ENCODE assay signal across 13 cellular contexts in the genomic region with DNA sequence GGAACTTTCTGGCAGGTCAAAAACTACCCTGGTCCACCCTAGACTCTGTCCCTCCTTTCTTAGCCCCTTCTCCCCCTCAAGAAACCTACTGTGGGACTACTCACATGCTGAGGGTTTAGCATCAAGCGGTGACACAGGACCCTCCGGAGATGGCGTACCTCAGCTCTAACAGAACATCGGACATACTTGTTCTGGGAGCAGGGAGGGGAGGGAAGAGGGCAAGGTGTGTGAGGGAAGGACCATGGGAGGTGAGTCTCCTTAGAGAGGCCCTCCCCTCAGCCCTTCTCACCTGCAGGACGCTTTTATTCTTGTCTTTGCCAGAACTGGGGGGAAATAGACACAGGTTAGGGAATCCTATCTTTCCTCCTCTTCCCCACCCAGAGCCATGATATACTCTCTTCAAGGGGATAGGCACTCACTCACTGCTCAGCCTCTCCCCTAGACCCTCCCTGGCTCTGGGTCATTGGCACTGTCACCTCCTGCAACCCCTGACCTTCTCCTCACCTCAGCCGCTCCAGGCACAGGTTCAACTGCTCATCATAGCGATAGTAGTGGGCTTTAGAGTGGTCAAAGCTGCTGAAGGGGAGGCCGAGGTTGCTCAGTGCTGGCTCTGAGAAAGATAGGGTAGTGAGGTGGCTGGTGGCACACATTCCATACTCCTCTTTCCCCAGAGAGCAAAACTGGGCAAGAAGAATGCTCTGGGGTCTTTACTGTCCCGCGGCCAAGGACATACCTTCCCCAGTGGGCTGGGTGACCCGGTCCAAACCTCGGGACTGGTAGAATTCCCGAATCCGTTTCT. TPM values are rescaled to one million over a fixed set of nuclear protein-coding genes. Genes with fewer than 3 reads are reported as not detected.
DNase-seq lines count a peak whose midpoint lies in the region; ATAC-seq and TF ChIP-seq lines count a peak whose summit lies in the region.
"Had no signal": no experiment of that assay in that cellular context is flagged by ENCODE, and none has a peak within 500 bp of the region (broad histone marks: within the 10 kb centered on the region; RNA-seq: fewer than 3 reads in every experiment).

No MANE protein-coding gene starts in this region.

- H2BK5ac ChIP-seq in neuronal stem cell (ENCODE audit: low read length), result no peak overlapping the region

- H4K20me1 ChIP-seq in GM23248 (ENCODE audit: insufficient read depth) (no peaks in the 10 kb centered on the region), smooth muscle cell (ENCODE audit: low read depth) (peaks cover 4% of the 10 kb centered on the region)

- in situ Hi-C loops in GM23248 (cut with MboI), result no loop called here

- H3K4me3 ChIP-seq in GM23248 (peak overlapping the region; percentile 90), foreskin fibroblast (ENCODE audit: low read depth in 1 of 2, low read length in 2 of 2) (peak overlapping the region; percentile 30 to 44), smooth muscle cell (peak overlapping the region; percentile 86), tibial artery (no peak overlapping the region), neuronal stem cell (ENCODE audit: low read length in 2 of 2) (no peak overlapping the region)

- no peak overlapping the region for H4K8ac ChIP-seq in neuronal stem cell (ENCODE audit: low read depth, low read length)

- ATAC-seq in HG02970 (IDR thresholded peaks at IDR 0.05; ENCODE audit: low FRiP score, unreplicated experiment), result no peak
- ATAC-seq: left ventricle myocardium superior; stimulated activated naive CD8-positive, alpha-beta T cell treated with anti-CD3 and anti-CD28 coated beads, Interleukin-15, Interleukin-2, amounts not matched to agents 100 U/mL and 50 U/mL, for 24 hours had no signal

- no peak overlapping the region for H3K4ac ChIP-seq in neuronal stem cell (ENCODE audit: low read length)

- H3K9me2 ChIP-seq in GM23248 (ENCODE audit: insufficient read depth), result no peaks in the 10 kb centered on the region

- peaks cover 3% of the 10 kb centered on the region for H3K79me1 ChIP-seq in neuronal stem cell (ENCODE audit: low read depth, low read length)

- no peak overlapping the region for H3K18ac ChIP-seq in neuronal stem cell (ENCODE audit: low read length)

- no peak overlapping the region for H2BK12ac ChIP-seq in neuronal stem cell (ENCODE audit: low read length)

- H3K9ac ChIP-seq in GM23248 (no peak overlapping the region), smooth muscle cell (ENCODE audit: low read depth) (peak overlapping the region; percentile 14), neuronal stem cell (ENCODE audit: low read depth, low read length, poor library complexity) (no peak overlapping the region)

- 96 to 97% methylated on average over 14 of the region's 14 CpGs for WGBS in GM23248 (ENCODE audit: low coverage in 1 of 2, low lambda C conversion rate in 2 of 2, missing lambda C conversion rate in 2 of 2), 2 experiments
- WGBS in smooth muscle cell (ENCODE audit: low lambda C conversion rate), result 93% methylated on average over 14 of the region's 14 CpGs
- no CpG with 5 or more reads among the region's 14 CpGs for WGBS in neuronal stem cell (ENCODE audit: extremely low coverage in 2 of 2, insufficient read length in 2 of 2, insufficient replicate concordance in 1 of 2), 2 donors

- no peak overlapping the region for H3K14ac ChIP-seq in neuronal stem cell (ENCODE audit: low read length)

- no peaks in the 10 kb centered on the region for H3K9me3 ChIP-seq in GM23248 (ENCODE audit: low read depth)
- no peaks in the 10 kb centered on the region for H3K9me3 ChIP-seq in smooth muscle cell (replicated peaks; ENCODE audit: low read depth)
- H3K9me3 ChIP-seq in tibial artery, result no peaks in the 10 kb centered on the region
- H3K9me3 ChIP-seq in neuronal stem cell (replicated peaks in 1 of 2; ENCODE audit: control insufficient read depth in 2 of 2, insufficient read depth in 1 of 2, low read depth in 1 of 2, low read length in 2 of 2), result peaks cover 0 to 4% of the 10 kb centered on the region in 2 donors

- intact Hi-C loops in tibial artery (cut with DNase I; ENCODE audit: low total_unique reads), result no loop called here

- H3K27ac ChIP-seq in GM23248 (peak overlapping the region; percentile 96; the same call in 1 of the 2 replicates), VCaP (peak overlapping the region; percentile 98; the same call in 1 of the 2 replicates), smooth muscle cell (ENCODE audit: low read depth) (peak overlapping the region; percentile 96), tibial artery (no peak overlapping the region), neuronal stem cell (replicated peaks; ENCODE audit: low read length) (no peak overlapping the region)

- H3K4me2 ChIP-seq in GM23248 (ENCODE audit: unreplicated experiment), result peak overlapping the region; percentile 94
- peak overlapping the region; percentile 94 for H3K4me2 ChIP-seq in smooth muscle cell
- H3K4me2 ChIP-seq in neuronal stem cell (ENCODE audit: insufficient read depth, low read length, poor library complexity, severe bottlenecking), result no peak overlapping the region

- no peak overlapping the region for H2BK15ac ChIP-seq in neuronal stem cell (ENCODE audit: low read length)

- H3K27me3 ChIP-seq in GM23248 (replicated peaks; ENCODE audit: insufficient read depth) (no peaks in the 10 kb centered on the region), smooth muscle cell (ENCODE audit: low read depth) (peaks cover 21% of the 10 kb centered on the region), tibial artery (peaks cover 0 to 43% of the 10 kb centered on the region in 2 donors), neuronal stem cell (ENCODE audit: control insufficient read depth in 3 of 3, insufficient read depth in 3 of 3, low read depth in 1 of 3, low read length in 3 of 3) (peaks cover 29 to 78% (median 59%) of the 10 kb centered on the region in 3 experiments)

- no peak for DNase-seq in GM23248
- no peak for DNase-seq in foreskin fibroblast
- no peak for DNase-seq in smooth muscle cell (lab: John Stamatoyannopoulos, UW; ENCODE audit: unreplicated experiment)
- DNase-seq in tibial artery, result no peak
- DNase-seq in neuronal stem cell (ENCODE audit: low spot score), result no peak
- DNase-seq: activated CD4-positive, alpha-beta T cell treated with anti-CD3 and anti-CD28 coated beads for 48 hours; H9; left ventricle myocardium superior; NCI-H146; OCI-M1; stimulated activated naive CD8-positive, alpha-beta T cell treated with anti-CD3 and anti-CD28 coated beads, Interleukin-15, Interleukin-2, amounts not matched to agents 100 U/mL and 50 U/mL, for 24 hours had no signal

- H3K4me1 ChIP-seq in GM23248 (ENCODE audit: insufficient read depth) (peaks cover 27% of the 10 kb centered on the region), smooth muscle cell (ENCODE audit: low read depth) (peaks cover 21% of the 10 kb centered on the region), tibial artery (peaks cover 0 to 45% (median 30%) of the 10 kb centered on the region in 4 donors), neuronal stem cell (ENCODE audit: control insufficient read depth in 2 of 2, insufficient read depth in 1 of 2, low read depth in 1 of 2, low read length in 2 of 2) (peaks cover 11% of the 10 kb centered on the region in 2 donors)

- no peak overlapping the region for H4K91ac ChIP-seq in neuronal stem cell (ENCODE audit: low read depth, low read length, poor library complexity)

- no peaks in the 10 kb centered on the region for H3K36me3 ChIP-seq in GM23248 (ENCODE audit: low read depth)
- H3K36me3 ChIP-seq in smooth muscle cell (ENCODE audit: low read depth), result no peaks in the 10 kb centered on the region
- H3K36me3 ChIP-seq in tibial artery, result peaks cover 13 to 24% (median 13%) of the 10 kb centered on the region in 3 donors
- peaks cover 6 to 22% of the 10 kb centered on the region in 2 donors for H3K36me3 ChIP-seq in neuronal stem cell (replicated peaks in 1 of 2; ENCODE audit: control insufficient read depth in 2 of 2, insufficient read depth in 2 of 2, low read length in 2 of 2)

- TF ChIP-seq CTCF in VCaP (conservative IDR thresholded peaks at IDR 0.05) (no peak), foreskin fibroblast (IDR thresholded peaks at IDR 0.05; ENCODE audit: low read depth, low read length) (no peak), smooth muscle cell (IDR thresholded peaks at IDR 0.05; ENCODE audit: borderline replicate concordance, insufficient read depth, poor library complexity, severe bottlenecking) (no peak), tibial artery (IDR thresholded peaks at IDR 0.05) (no peak)

- no peak overlapping the region for H2AK5ac ChIP-seq in neuronal stem cell (ENCODE audit: low read depth, low read length)

- no peak overlapping the region for H2AFZ ChIP-seq in GM23248
- no peak overlapping the region for H2AFZ ChIP-seq in smooth muscle cell (ENCODE audit: low read depth)
- H2AFZ ChIP-seq in neuronal stem cell (ENCODE audit: low read length), result no peak overlapping the region

- H3F3A ChIP-seq in GM23248 (ENCODE audit: insufficient read depth), result peaks cover 18% of the 10 kb centered on the region
- peaks cover 10% of the 10 kb centered on the region for H3F3A ChIP-seq in smooth muscle cell (ENCODE audit: low read depth)

- H3K79me2 ChIP-seq in GM23248 (ENCODE audit: insufficient read depth) (peaks cover 26% of the 10 kb centered on the region), smooth muscle cell (ENCODE audit: low read depth) (peaks cover 22% of the 10 kb centered on the region)

- no peak overlapping the region for H2BK120ac ChIP-seq in neuronal stem cell (ENCODE audit: low read depth, low read length)

- H3K23ac ChIP-seq in neuronal stem cell (ENCODE audit: low read depth, low read length, poor library complexity), result no peak overlapping the region

RNA-seq across cellular contexts. Expression of a gene that starts 1.8 kb away (rescaled TPM):
- total RNA-seq in GM23248 (2014; rRNA removed; shearing (Covaris generic)), result 15.6 and 24.1 TPM in 2 replicates
- polyA plus RNA-seq in GM23248 (2016; fragmentation: Nextera tagmentation; extraction: Ambion mirVana), result 23.5 and 24.8 TPM in 2 replicates
- 19.1 and 23.7 TPM in 2 replicates for total RNA-seq in smooth muscle cell
- polyA plus RNA-seq in smooth muscle cell, result 29.3 and 34.3 TPM in 2 replicates
- 9.0 TPM for polyA plus RNA-seq in neuronal stem cell (2013, experiment 1 of 2)
- 9.0 TPM for polyA plus RNA-seq in neuronal stem cell (2013, experiment 2 of 2)

RNA-seq across cellular contexts. Expression of a gene that starts 6.2 kb away (rescaled TPM):
- 0.38 and 4.6 TPM in 2 replicates for total RNA-seq in GM23248 (2014; rRNA removed; shearing (Covaris generic))
- polyA plus RNA-seq in GM23248 (2016; fragmentation: Nextera tagmentation; extraction: Ambion mirVana) (0.87 and 1.1 TPM in 2 replicates), smooth muscle cell (1.5 and 1.6 TPM in 2 replicates)
- 1.7 and 2.4 TPM in 2 replicates for total RNA-seq in smooth muscle cell
- polyA plus RNA-seq in neuronal stem cell (2013, experiment 1 of 2), result 0.08 TPM
- polyA plus RNA-seq in neuronal stem cell (2013, experiment 2 of 2), result 0.10 TPM

RNA-seq across cellular contexts. Expression of a gene that starts 8.6 kb away (rescaled TPM):
- not detected in 2 replicates for total RNA-seq in GM23248 (2014; rRNA removed; shearing (Covaris generic))
- not detected in 2 replicates for polyA plus RNA-seq in GM23248 (2016; fragmentation: Nextera tagmentation; extraction: Ambion mirVana)
- total RNA-seq in smooth muscle cell, result not detected in 2 replicates
- polyA plus RNA-seq in smooth muscle cell, result 0.80 TPM in 1 of 2 replicates, not detected in the other
- polyA plus RNA-seq in neuronal stem cell (2013, experiment 1 of 2), result not detected
- not detected for polyA plus RNA-seq in neuronal stem cell (2013, experiment 2 of 2)
- total RNA-seq: left ventricle myocardium superior had no signal

RNA-seq across cellular contexts. Expression of a gene that starts 20.4 kb away (rescaled TPM):
- not detected in 2 replicates for total RNA-seq in GM23248 (2014; rRNA removed; shearing (Covaris generic))
- polyA plus RNA-seq in GM23248 (2016; fragmentation: Nextera tagmentation; extraction: Ambion mirVana) (not detected in 2 replicates), smooth muscle cell (0.57 TPM in 1 of 2 replicates, not detected in the other)
- total RNA-seq in smooth muscle cell, result 0.09 and 0.27 TPM in 2 replicates
- 0.17 TPM for polyA plus RNA-seq in neuronal stem cell (2013, experiment 1 of 2)
- 0.18 TPM for polyA plus RNA-seq in neuronal stem cell (2013, experiment 2 of 2)
- total RNA-seq: left ventricle myocardium superior had no signal

RNA-seq across cellular contexts. Expression of a gene that starts 22.8 kb away (rescaled TPM):
- 15.9 and 17.7 TPM in 2 replicates for total RNA-seq in GM23248 (2014; rRNA removed; shearing (Covaris generic))
- 14.2 and 20.4 TPM in 2 replicates for polyA plus RNA-seq in GM23248 (2016; fragmentation: Nextera tagmentation; extraction: Ambion mirVana)
- 18.7 and 23.3 TPM in 2 replicates for total RNA-seq in smooth muscle cell
- polyA plus RNA-seq in smooth muscle cell, result 17.3 and 19.9 TPM in 2 replicates
- 16.0 TPM for polyA plus RNA-seq in neuronal stem cell (2013, experiment 1 of 2)
- polyA plus RNA-seq in neuronal stem cell (2013, experiment 2 of 2), result 16.5 TPM

Comparison
In these comparisons a context has a peak if more than half of its experiments do, and no peak if none do; other contexts are left out.
1. H3K27ac ChIP-seq: peak in GM23248 (single experiment), VCaP (single experiment) and smooth muscle cell (single experiment); none in tibial artery (0 of 2) and neuronal stem cell (single experiment).
2. H3K4me3 ChIP-seq: peak in GM23248 (single experiment), foreskin fibroblast (2 of 2) and smooth muscle cell (single experiment); none in tibial artery (0 of 2) and neuronal stem cell (0 of 2).